Comparison of ENCODE assay signal across 18 cellular contexts in the genomic region with DNA sequence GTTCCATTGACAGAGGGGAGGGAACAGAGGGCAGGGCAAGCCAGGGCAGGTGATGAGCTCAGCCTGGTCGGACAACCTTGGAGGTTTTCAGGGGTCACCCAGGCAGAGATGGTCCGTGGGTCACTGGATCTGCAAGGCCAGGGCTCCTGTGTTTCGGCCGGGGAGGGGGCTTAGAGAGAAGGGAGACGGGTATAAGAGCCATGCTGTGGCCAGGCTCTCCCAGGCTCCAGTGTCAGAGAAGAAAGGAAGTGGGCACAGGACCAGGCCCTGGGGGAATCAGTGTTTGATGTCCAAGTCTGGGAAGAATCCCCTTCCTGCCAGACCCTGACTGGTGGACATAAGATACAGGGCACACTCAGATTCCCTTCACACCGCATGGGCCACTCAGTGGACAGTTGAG. TPM values are rescaled to one million over a fixed set of nuclear protein-coding genes. Genes with fewer than 3 reads are reported as not detected.
DNase-seq lines count a peak whose midpoint lies in the region; ATAC-seq and TF ChIP-seq lines count a peak whose summit lies in the region.
"Had no signal": no experiment of that assay in that cellular context is flagged by ENCODE, and none has a peak within 500 bp of the region (broad histone marks: within the 10 kb centered on the region; RNA-seq: fewer than 3 reads in every experiment).

No MANE protein-coding gene starts in this region.

- H3K4me3 ChIP-seq in colonic mucosa: no peak overlapping the region
- H3K4me3 ChIP-seq: MG63, Peyer's patch had no signal

- peak; percentile 49 for DNase-seq in activated CD8-positive, alpha-beta memory T cell treated with anti-CD3 and anti-CD28 coated beads for 24 hours
- no peak for DNase-seq in activated CD8-positive, alpha-beta memory T cell treated with anti-CD3 and anti-CD28 coated beads, Interleukin-2, amount 50 U/mL, for 4 hours
- DNase-seq in CD14-positive monocyte (ENCODE audit: low spot score): peak; percentile 42
- peak; percentile 11 for DNase-seq in colonic mucosa
- peak; percentile 77 for DNase-seq in osteocyte (ENCODE audit: extremely low spot score, unreplicated experiment)
- DNase-seq in cerebellum (ENCODE audit: low spot score): no peak
- DNase-seq in stimulated activated naive CD8-positive, alpha-beta T cell treated with anti-CD3 and anti-CD28 coated beads, Interleukin-15, Interleukin-2, amounts not matched to agents 100 U/mL and 50 U/mL, for 24 hours: no peak
- DNase-seq: 8988T, Caco-2, KG1, MG63, NCI-H1092 treated with DMSO at 0.1 percent for 48 hours, NCI-H1694, NCI-H446 treated with DMSO at 0.1 percent for 48 hours, NCI-H774 had no signal

- H3K27me3 ChIP-seq in colonic mucosa: no peaks in the 10 kb centered on the region
- H3K27me3 ChIP-seq: MG63, Peyer's patch had no signal

- H3K9ac ChIP-seq in colonic mucosa (ENCODE audit: low read depth in 2 of 2, low read length in 2 of 2): no peak overlapping the region

- H3K4me1 Mint-ChIP-seq in CD14-positive monocyte: peaks cover 12% of the 10 kb centered on the region
- no peaks in the 10 kb centered on the region for H3K4me1 Mint-ChIP-seq in osteocyte (ENCODE audit: unreplicated experiment)

- TF ChIP-seq CTCF in CD14-positive monocyte (IDR thresholded peaks at IDR 0.05): no peak
- TF ChIP-seq CTCF in colonic mucosa (IDR thresholded peaks at IDR 0.05): no peak
- TF ChIP-seq CTCF in osteocyte (IDR thresholded peaks at IDR 0.05): no peak

- H3K9me3 Mint-ChIP-seq in CD14-positive monocyte (peaks cover 0 to 18% (median 11%) of the 10 kb centered on the region in 7 donors), osteocyte (ENCODE audit: unreplicated experiment) (peaks cover 13% of the 10 kb centered on the region)

- peaks cover 4 to 7% (median 4%) of the 10 kb centered on the region in 3 donors for H3K27me3 Mint-ChIP-seq in CD14-positive monocyte (ENCODE audit: low read depth in 3 of 3)
- H3K27me3 Mint-ChIP-seq in osteocyte (ENCODE audit: unreplicated experiment): no peaks in the 10 kb centered on the region

- no peaks in the 10 kb centered on the region for H3K36me3 Mint-ChIP-seq in CD14-positive monocyte
- no peaks in the 10 kb centered on the region for H3K36me3 Mint-ChIP-seq in osteocyte (ENCODE audit: unreplicated experiment)

- ATAC-seq in HG02763 (IDR thresholded peaks at IDR 0.05; ENCODE audit: unreplicated experiment): no peak
- ATAC-seq in stimulated activated naive CD8-positive, alpha-beta T cell treated with anti-CD3 and anti-CD28 coated beads, Interleukin-15, Interleukin-2, amounts not matched to agents 100 U/mL and 50 U/mL, for 24 hours: no peak

- no peak overlapping the region for H3K27ac ChIP-seq in colonic mucosa
- H3K27ac ChIP-seq: C4-2B, Peyer's patch had no signal

- no peaks in the 10 kb centered on the region for H3K4me1 ChIP-seq in colonic mucosa
- H3K4me1 ChIP-seq: Caco-2 had no signal

- no peaks in the 10 kb centered on the region for H3K9me3 ChIP-seq in colonic mucosa
- H3K9me3 ChIP-seq: Caco-2, MG63, Peyer's patch had no signal

- intact Hi-C loops in CD14-positive monocyte (cut with micrococcal nuclease): no loop called here
- intact Hi-C loops in colonic mucosa (cut with DNase I): no loop called here

- H3K4me3 Mint-ChIP-seq in CD14-positive monocyte (no peak overlapping the region), osteocyte (ENCODE audit: unreplicated experiment) (no peak overlapping the region)

- H3K27ac Mint-ChIP-seq in CD14-positive monocyte (peak overlapping the region in 2 of 7 donors; percentile 26 to 45), osteocyte (ENCODE audit: unreplicated experiment) (no peak overlapping the region)

- no peaks in the 10 kb centered on the region for H3K36me3 ChIP-seq in colonic mucosa
- H3K36me3 ChIP-seq: MG63, Peyer's patch had no signal

RNA-seq across cellular contexts. Expression of a gene that starts 36.9 kb away (rescaled TPM):
- not detected for polyA plus RNA-seq in CD14-positive monocyte
- total RNA-seq in colonic mucosa: under 1 TPM; 0.16 to 0.35 TPM
- 0.34 and 0.43 TPM in 2 replicates for total RNA-seq in osteocyte
- 6.1 TPM for total RNA-seq in cerebellum

Comparison
In these comparisons a context has a peak if more than half of its experiments do, and no peak if none do; other contexts are left out.
1. DNase-seq: peak in activated CD8-positive, alpha-beta memory T cell treated with anti-CD3 and anti-CD28 coated beads for 24 hours (single experiment), CD14-positive monocyte (single experiment), colonic mucosa (single experiment) and osteocyte (single experiment); none in activated CD8-positive, alpha-beta memory T cell treated with anti-CD3 and anti-CD28 coated beads, Interleukin-2, amount 50 U/mL, for 4 hours (single experiment), cerebellum (single experiment) and stimulated activated naive CD8-positive, alpha-beta T cell treated with anti-CD3 and anti-CD28 coated beads, Interleukin-15, Interleukin-2, amounts not matched to agents 100 U/mL and 50 U/mL, for 24 hours (single experiment).